ENCODE assay signal across 1 cellular context in genomic region chr6:20997143-20997792, GRCh38.
TF ChIP-seq lines count a peak whose summit lies in the region.

No MANE protein-coding gene starts in this region.

TF ChIP-seq in GM12878, 131 proteins besides CTCF, POLR2A, EP300 and RAD21 (continued from another document):
- TF ChIP-seq ZBTB40 (IDR thresholded peaks at IDR 0.05; ENCODE audit: borderline replicate concordance) (no peak), NR2F1 (conservative IDR thresholded peaks at IDR 0.05) (0 out of 2 replicates have a peak, but pooled peaks have one; percentile 25)
